9 cellular contexts compared by ENCODE assay signal in the genomic region with DNA sequence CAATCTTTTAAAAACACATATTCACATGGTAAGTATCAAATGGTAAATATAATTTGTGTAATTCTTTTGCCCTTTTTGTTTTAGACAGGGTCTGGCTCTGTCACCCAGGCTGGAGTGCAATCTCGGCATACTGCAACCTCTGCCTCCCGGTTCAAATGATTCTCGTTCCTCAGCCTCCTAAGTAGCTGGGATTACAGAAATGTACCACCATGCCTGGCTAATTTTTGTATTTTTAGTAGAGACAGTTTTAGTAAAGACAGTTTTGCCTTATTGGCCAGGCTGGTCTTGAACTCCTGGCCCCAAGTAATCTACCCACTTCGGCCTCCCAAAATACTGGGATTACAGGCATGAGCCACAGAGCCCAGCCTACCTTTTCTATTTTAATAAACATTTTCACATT.
"Had no signal": no experiment of that assay in that cellular context is flagged by ENCODE, and none has a peak within 500 bp of the region (broad histone marks: within the 10 kb centered on the region; RNA-seq: fewer than 3 reads in every experiment).

No MANE protein-coding gene starts in this region.

- H3K36me3 ChIP-seq: HAP-1 had no signal

- H3K4me1 ChIP-seq: HAP-1 had no signal

- ATAC-seq: HCT116, HepG2 had no signal

- DNase-seq: GM23248, GOT3, H7, HFFc6, KBM-7 had no signal

- H3K27ac ChIP-seq: GM23248, HL-60 had no signal

- H3K4me3 ChIP-seq: GM23248, HAP-1 had no signal
